In the genomic region with DNA sequence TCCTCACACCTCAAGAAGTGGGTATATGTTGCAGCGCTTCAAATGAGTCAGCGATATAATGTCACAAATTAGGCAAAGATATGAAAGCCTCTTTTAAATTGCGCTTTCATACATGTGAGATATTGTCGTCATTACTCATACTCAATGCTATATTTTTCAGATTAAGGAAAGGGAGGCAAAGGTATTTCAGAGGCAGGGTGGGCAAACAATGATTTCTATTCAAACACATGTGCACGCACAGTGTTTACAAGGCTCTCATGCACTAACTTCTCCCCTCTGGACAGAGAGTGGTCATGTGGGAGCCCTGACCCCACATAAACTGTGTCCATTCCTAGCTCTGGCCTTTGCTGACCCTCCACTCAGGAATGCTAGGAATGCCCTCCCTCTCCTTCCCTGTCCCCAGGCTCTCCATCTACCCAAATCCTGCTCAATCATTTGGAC, we compare ENCODE assay signal across 1 cellular context.
TF ChIP-seq lines count a peak whose summit lies in the region.

No MANE protein-coding gene starts in this region.

TF ChIP-seq in HepG2, 621 proteins besides CTCF, POLR2A, EP300 and RAD21 (continued from another document and continues in another):
- TF ChIP-seq, protein P1, sequence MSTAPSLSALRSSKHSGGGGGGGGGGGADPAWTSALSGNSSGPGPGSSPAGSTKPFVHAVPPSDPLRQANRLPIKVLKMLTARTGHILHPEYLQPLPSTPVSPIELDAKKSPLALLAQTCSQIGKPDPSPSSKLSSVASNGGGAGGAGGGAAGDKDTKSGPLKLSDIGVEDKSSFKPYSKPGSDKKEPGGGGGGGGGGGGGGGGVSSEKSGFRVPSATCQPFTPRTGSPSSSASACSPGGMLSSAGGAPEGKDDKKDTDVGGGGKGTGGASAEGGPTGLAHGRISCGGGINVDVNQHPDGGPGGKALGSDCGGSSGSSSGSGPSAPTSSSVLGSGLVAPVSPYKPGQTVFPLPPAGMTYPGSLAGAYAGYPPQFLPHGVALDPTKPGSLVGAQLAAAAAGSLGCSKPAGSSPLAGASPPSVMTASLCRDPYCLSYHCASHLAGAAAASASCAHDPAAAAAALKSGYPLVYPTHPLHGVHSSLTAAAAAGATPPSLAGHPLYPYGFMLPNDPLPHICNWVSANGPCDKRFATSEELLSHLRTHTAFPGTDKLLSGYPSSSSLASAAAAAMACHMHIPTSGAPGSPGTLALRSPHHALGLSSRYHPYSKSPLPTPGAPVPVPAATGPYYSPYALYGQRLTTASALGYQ (CRISPR knock-in tag; IDR thresholded peaks at IDR 0.05), result no peak; the same call in 1 of the 2 replicates
- TF ChIP-seq, protein P2, sequence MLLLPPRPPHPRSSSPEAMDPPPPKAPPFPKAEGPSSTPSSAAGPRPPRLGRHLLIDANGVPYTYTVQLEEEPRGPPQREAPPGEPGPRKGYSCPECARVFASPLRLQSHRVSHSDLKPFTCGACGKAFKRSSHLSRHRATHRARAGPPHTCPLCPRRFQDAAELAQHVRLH (CRISPR knock-in tag; IDR thresholded peaks at IDR 0.05; ENCODE audit: borderline replicate concordance, low read depth), result no peak
- TF ChIP-seq SRF (IDR thresholded peaks at IDR 0.05; ENCODE audit: low read depth, low read length) (no peak), ZNF446 (CRISPR knock-in tag; IDR thresholded peaks at IDR 0.05) (no peak), POGZ (CRISPR knock-in tag; IDR thresholded peaks at IDR 0.05) (0 out of 2 replicates have a peak, but pooled peaks have one; percentile 54), ZNF549 (CRISPR knock-in tag; IDR thresholded peaks at IDR 0.05) (no peak), GLI4 (CRISPR knock-in tag; IDR thresholded peaks at IDR 0.05; ENCODE audit: borderline replicate concordance) (peak; percentile 53; the same call in 1 of the 2 replicates), ZNF761 (CRISPR knock-in tag; conservative IDR thresholded peaks at IDR 0.05) (no peak), ZNF816 (CRISPR knock-in tag; IDR thresholded peaks at IDR 0.05; ENCODE audit: borderline replicate concordance) (peak; percentile 60; the same call in 1 of the 2 replicates), NFYB (CRISPR knock-in tag; IDR thresholded peaks at IDR 0.05) (no peak), FOXA1 (IDR thresholded peaks at IDR 0.05) (peak; percentile 70), FOXA1 (CRISPR knock-in tag; IDR thresholded peaks at IDR 0.05) (peak; percentile 86), AGO2 (optimal IDR thresholded peaks at IDR 0.05; ENCODE audit: low read depth, low read length) (no peak), PITX1 (CRISPR knock-in tag; IDR thresholded peaks at IDR 0.05) (peak; percentile 83; the same call in 1 of the 2 replicates), BRD4 (CRISPR knock-in tag; IDR thresholded peaks at IDR 0.05) (no peak), MYC (CRISPR knock-in tag; IDR thresholded peaks at IDR 0.05; ENCODE audit: borderline replicate concordance) (no peak), ZBTB21 (CRISPR knock-in tag; IDR thresholded peaks at IDR 0.05) (no peak), CBFB (CRISPR knock-in tag; IDR thresholded peaks at IDR 0.05) (no peak), EHMT2 (IDR thresholded peaks at IDR 0.05; ENCODE audit: borderline replicate concordance, low read depth, low read length) (0 out of 2 replicates have a peak, but pooled peaks have one; percentile 18), TGIF2 (CRISPR knock-in tag; IDR thresholded peaks at IDR 0.05) (no peak), SP140L (CRISPR knock-in tag; IDR thresholded peaks at IDR 0.05; ENCODE audit: borderline replicate concordance) (no peak), SP1 (IDR thresholded peaks at IDR 0.05) (no peak), SP1 (CRISPR knock-in tag; IDR thresholded peaks at IDR 0.05) (no peak), ZKSCAN8 (CRISPR knock-in tag; IDR thresholded peaks at IDR 0.05; ENCODE audit: borderline replicate concordance) (peak; percentile 46; the same call in 1 of the 2 replicates), ZFYVE20 (CRISPR knock-in tag; IDR thresholded peaks at IDR 0.05; ENCODE audit: borderline replicate concordance, low read depth) (no peak), RORA (CRISPR knock-in tag; IDR thresholded peaks at IDR 0.05) (no peak), KAT8 (CRISPR knock-in tag; IDR thresholded peaks at IDR 0.05) (peak; percentile 64), ZNF564 (CRISPR knock-in tag; IDR thresholded peaks at IDR 0.05) (no peak), PHF20 (CRISPR knock-in tag; IDR thresholded peaks at IDR 0.05) (no peak), SNRNP70 (IDR thresholded peaks at IDR 0.05; ENCODE audit: low read depth, low read length) (no peak), ZNF251 (CRISPR knock-in tag; IDR thresholded peaks at IDR 0.05) (no peak), STAT5B (CRISPR knock-in tag; IDR thresholded peaks at IDR 0.05) (no peak), ZNF160 (CRISPR knock-in tag; IDR thresholded peaks at IDR 0.05) (no peak), BCL6 (CRISPR knock-in tag; IDR thresholded peaks at IDR 0.05) (peak; percentile 84), DR1 (CRISPR knock-in tag; IDR thresholded peaks at IDR 0.05) (no peak), MIER3 (CRISPR knock-in tag; IDR thresholded peaks at IDR 0.05; ENCODE audit: borderline replicate concordance) (peak; percentile 57; the same call in 1 of the 2 replicates), GFI1 (CRISPR knock-in tag; IDR thresholded peaks at IDR 0.05; ENCODE audit: borderline replicate concordance) (no peak), MAF1 (CRISPR knock-in tag; IDR thresholded peaks at IDR 0.05; ENCODE audit: borderline replicate concordance) (no peak)
- TF ChIP-seq, protein P3, sequence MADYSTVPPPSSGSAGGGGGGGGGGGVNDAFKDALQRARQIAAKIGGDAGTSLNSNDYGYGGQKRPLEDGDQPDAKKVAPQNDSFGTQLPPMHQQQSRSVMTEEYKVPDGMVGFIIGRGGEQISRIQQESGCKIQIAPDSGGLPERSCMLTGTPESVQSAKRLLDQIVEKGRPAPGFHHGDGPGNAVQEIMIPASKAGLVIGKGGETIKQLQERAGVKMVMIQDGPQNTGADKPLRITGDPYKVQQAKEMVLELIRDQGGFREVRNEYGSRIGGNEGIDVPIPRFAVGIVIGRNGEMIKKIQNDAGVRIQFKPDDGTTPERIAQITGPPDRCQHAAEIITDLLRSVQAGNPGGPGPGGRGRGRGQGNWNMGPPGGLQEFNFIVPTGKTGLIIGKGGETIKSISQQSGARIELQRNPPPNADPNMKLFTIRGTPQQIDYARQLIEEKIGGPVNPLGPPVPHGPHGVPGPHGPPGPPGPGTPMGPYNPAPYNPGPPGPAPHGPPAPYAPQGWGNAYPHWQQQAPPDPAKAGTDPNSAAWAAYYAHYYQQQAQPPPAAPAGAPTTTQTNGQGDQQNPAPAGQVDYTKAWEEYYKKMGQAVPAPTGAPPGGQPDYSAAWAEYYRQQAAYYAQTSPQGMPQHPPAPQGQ (CRISPR knock-in tag; IDR thresholded peaks at IDR 0.05; ENCODE audit: borderline replicate concordance), result peak; percentile 91; the same call in 1 of the 2 replicates
- TF ChIP-seq, protein P4, sequence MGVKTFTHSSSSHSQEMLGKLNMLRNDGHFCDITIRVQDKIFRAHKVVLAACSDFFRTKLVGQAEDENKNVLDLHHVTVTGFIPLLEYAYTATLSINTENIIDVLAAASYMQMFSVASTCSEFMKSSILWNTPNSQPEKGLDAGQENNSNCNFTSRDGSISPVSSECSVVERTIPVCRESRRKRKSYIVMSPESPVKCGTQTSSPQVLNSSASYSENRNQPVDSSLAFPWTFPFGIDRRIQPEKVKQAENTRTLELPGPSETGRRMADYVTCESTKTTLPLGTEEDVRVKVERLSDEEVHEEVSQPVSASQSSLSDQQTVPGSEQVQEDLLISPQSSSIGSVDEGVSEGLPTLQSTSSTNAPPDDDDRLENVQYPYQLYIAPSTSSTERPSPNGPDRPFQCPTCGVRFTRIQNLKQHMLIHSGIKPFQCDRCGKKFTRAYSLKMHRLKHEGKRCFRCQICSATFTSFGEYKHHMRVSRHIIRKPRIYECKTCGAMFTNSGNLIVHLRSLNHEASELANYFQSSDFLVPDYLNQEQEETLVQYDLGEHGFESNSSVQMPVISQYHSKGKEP (CRISPR knock-in tag; IDR thresholded peaks at IDR 0.05), result no peak
- TF ChIP-seq, protein P5, sequence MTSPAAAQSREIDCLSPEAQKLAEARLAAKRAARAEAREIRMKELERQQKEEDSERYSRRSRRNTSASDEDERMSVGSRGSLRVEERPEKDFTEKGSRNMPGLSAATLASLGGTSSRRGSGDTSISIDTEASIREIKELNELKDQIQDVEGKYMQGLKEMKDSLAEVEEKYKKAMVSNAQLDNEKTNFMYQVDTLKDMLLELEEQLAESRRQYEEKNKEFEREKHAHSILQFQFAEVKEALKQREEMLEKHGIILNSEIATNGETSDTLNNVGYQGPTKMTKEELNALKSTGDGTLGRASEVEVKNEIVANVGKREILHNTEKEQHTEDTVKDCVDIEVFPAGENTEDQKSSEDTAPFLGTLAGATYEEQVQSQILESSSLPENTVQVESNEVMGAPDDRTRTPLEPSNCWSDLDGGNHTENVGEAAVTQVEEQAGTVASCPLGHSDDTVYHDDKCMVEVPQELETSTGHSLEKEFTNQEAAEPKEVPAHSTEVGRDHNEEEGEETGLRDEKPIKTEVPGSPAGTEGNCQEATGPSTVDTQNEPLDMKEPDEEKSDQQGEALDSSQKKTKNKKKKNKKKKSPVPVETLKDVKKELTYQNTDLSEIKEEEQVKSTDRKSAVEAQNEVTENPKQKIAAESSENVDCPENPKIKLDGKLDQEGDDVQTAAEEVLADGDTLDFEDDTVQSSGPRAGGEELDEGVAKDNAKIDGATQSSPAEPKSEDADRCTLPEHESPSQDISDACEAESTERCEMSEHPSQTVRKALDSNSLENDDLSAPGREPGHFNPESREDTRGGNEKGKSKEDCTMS (CRISPR knock-in tag; conservative IDR thresholded peaks at IDR 0.05), result no peak
- TF ChIP-seq, protein P6, sequence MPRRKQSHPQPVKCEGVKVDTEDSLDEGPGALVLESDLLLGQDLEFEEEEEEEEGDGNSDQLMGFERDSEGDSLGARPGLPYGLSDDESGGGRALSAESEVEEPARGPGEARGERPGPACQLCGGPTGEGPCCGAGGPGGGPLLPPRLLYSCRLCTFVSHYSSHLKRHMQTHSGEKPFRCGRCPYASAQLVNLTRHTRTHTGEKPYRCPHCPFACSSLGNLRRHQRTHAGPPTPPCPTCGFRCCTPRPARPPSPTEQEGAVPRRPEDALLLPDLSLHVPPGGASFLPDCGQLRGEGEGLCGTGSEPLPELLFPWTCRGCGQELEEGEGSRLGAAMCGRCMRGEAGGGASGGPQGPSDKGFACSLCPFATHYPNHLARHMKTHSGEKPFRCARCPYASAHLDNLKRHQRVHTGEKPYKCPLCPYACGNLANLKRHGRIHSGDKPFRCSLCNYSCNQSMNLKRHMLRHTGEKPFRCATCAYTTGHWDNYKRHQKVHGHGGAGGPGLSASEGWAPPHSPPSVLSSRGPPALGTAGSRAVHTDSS (CRISPR knock-in tag; conservative IDR thresholded peaks at IDR 0.05), result no peak
- TF ChIP-seq, protein P7, sequence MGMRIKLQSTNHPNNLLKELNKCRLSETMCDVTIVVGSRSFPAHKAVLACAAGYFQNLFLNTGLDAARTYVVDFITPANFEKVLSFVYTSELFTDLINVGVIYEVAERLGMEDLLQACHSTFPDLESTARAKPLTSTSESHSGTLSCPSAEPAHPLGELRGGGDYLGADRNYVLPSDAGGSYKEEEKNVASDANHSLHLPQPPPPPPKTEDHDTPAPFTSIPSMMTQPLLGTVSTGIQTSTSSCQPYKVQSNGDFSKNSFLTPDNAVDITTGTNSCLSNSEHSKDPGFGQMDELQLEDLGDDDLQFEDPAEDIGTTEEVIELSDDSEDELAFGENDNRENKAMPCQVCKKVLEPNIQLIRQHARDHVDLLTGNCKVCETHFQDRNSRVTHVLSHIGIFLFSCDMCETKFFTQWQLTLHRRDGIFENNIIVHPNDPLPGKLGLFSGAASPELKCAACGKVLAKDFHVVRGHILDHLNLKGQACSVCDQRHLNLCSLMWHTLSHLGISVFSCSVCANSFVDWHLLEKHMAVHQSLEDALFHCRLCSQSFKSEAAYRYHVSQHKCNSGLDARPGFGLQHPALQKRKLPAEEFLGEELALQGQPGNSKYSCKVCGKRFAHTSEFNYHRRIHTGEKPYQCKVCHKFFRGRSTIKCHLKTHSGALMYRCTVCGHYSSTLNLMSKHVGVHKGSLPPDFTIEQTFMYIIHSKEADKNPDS (CRISPR knock-in tag; IDR thresholded peaks at IDR 0.05), result no peak
- TF ChIP-seq, protein P8, sequence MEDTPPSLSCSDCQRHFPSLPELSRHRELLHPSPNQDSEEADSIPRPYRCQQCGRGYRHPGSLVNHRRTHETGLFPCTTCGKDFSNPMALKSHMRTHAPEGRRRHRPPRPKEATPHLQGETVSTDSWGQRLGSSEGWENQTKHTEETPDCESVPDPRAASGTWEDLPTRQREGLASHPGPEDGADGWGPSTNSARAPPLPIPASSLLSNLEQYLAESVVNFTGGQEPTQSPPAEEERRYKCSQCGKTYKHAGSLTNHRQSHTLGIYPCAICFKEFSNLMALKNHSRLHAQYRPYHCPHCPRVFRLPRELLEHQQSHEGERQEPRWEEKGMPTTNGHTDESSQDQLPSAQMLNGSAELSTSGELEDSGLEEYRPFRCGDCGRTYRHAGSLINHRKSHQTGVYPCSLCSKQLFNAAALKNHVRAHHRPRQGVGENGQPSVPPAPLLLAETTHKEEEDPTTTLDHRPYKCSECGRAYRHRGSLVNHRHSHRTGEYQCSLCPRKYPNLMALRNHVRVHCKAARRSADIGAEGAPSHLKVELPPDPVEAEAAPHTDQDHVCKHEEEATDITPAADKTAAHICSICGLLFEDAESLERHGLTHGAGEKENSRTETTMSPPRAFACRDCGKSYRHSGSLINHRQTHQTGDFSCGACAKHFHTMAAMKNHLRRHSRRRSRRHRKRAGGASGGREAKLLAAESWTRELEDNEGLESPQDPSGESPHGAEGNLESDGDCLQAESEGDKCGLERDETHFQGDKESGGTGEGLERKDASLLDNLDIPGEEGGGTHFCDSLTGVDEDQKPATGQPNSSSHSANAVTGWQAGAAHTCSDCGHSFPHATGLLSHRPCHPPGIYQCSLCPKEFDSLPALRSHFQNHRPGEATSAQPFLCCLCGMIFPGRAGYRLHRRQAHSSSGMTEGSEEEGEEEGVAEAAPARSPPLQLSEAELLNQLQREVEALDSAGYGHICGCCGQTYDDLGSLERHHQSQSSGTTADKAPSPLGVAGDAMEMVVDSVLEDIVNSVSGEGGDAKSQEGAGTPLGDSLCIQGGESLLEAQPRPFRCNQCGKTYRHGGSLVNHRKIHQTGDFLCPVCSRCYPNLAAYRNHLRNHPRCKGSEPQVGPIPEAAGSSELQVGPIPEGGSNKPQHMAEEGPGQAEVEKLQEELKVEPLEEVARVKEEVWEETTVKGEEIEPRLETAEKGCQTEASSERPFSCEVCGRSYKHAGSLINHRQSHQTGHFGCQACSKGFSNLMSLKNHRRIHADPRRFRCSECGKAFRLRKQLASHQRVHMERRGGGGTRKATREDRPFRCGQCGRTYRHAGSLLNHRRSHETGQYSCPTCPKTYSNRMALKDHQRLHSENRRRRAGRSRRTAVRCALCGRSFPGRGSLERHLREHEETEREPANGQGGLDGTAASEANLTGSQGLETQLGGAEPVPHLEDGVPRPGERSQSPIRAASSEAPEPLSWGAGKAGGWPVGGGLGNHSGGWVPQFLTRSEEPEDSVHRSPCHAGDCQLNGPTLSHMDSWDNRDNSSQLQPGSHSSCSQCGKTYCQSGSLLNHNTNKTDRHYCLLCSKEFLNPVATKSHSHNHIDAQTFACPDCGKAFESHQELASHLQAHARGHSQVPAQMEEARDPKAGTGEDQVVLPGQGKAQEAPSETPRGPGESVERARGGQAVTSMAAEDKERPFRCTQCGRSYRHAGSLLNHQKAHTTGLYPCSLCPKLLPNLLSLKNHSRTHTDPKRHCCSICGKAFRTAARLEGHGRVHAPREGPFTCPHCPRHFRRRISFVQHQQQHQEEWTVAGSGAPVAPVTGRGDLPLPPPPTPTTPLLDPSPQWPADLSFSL (CRISPR knock-in tag; IDR thresholded peaks at IDR 0.05), result no peak
